ENCODE assay signal across 33 cellular contexts in the genomic region with DNA sequence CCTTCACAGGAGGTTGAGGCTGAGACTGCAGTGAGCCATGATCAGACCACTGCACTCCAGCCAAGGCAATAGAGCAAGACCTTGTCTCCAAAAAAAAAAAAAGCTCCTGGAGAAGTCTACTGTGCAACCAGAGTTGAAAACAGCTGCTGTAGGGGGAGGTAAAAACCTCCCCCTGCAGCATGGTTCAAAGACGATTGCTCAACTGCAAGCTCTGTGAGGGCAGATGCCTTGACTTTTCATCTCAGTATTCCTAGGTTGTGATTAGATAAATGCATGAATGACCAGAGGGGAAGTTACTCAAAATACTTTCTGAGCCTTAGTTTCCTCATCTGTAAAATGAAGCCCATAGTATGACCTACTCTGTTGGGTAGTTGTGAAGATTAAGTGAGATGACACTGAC. TPM values are rescaled to one million over a fixed set of nuclear protein-coding genes. Genes with fewer than 3 reads are reported as not detected.
"Had no signal": no experiment of that assay in that cellular context is flagged by ENCODE, and none has a peak within 500 bp of the region (broad histone marks: within the 10 kb centered on the region; RNA-seq: fewer than 3 reads in every experiment).

No MANE protein-coding gene starts in this region.

- H3K36me3 ChIP-seq: adrenal gland, brain microvascular endothelial cell, neural progenitor cell, right atrium auricular region, spleen, upper lobe of left lung, vagina had no signal

- H3K9me3 ChIP-seq: adrenal gland, psoas muscle, right atrium auricular region, testis, vagina had no signal

- H2AFZ ChIP-seq: neural progenitor cell, parathyroid adenoma had no signal

- H3K9ac ChIP-seq: neural progenitor cell, parathyroid adenoma had no signal

- DNase-seq: activated CD4-positive, alpha-beta T cell treated with anti-CD3 and anti-CD28 coated beads for 4 hours; activated CD4-positive, alpha-beta T cell treated with anti-CD3 and anti-CD28 coated beads, Interleukin-2, amount 50 U/mL, for 4 hours; activated CD8-positive, alpha-beta memory T cell treated with anti-CD3 and anti-CD28 coated beads, Interleukin-2, amount 50 U/mL, for 4 hours; activated effector memory CD4-positive, alpha-beta T cell treated with anti-CD3 and anti-CD28 coated beads, Interleukin-2, amount 50 U/mL, for 16 hours; activated naive CD4-positive, alpha-beta T cell treated with anti-CD3 and anti-CD28 coated beads for 36 hours; activated naive CD8-positive, alpha-beta T cell treated with anti-CD3 and anti-CD28 coated beads for 36 hours; activated T-cell treated with anti-CD3 and anti-CD28 coated beads, Interleukin-2, amount 50 U/mL, for 1 hour; brain microvascular endothelial cell; caudate nucleus; foreskin melanocyte; islet precursor cell; left colon; naive thymus-derived CD8-positive, alpha-beta T cell; occipital lobe; psoas muscle; spleen; stimulated activated naive CD4-positive, alpha-beta T cell; SW 1271; T-helper 9 cell; testis; upper lobe of left lung had no signal

- H3K4me3 ChIP-seq: adrenal gland, neural progenitor cell, psoas muscle, right atrium auricular region, spleen, testis, upper lobe of left lung, vagina had no signal

- H3K4me2 ChIP-seq: neural progenitor cell had no signal

- H3K4me1 ChIP-seq: adrenal gland, neural progenitor cell, parathyroid adenoma, psoas muscle had no signal

- H3K79me2 ChIP-seq: parathyroid adenoma had no signal

- H3K27ac ChIP-seq: adrenal gland, brain microvascular endothelial cell, neural progenitor cell, parathyroid adenoma, psoas muscle, right atrium auricular region, spleen, upper lobe of left lung, vagina, VCaP had no signal

- H3K27me3 ChIP-seq: neural progenitor cell, testis, vagina had no signal

RNA-seq across cellular contexts. Expression of gene NPFFR1, which starts 25.6 kb away (rescaled TPM):
- total RNA-seq: activated CD8-positive, alpha-beta memory T cell treated with anti-CD3 and anti-CD28 coated beads for 36 hours; activated naive CD4-positive, alpha-beta T cell treated with anti-CD3 and anti-CD28 coated beads for 36 hours; activated naive CD8-positive, alpha-beta T cell treated with anti-CD3 and anti-CD28 coated beads for 36 hours; activated T-helper 1 cell treated with anti-CD3 and anti-CD28 coated beads, Interleukin-12 subunit alpha, Interleukin-12 subunit beta, Interleukin-2, Interleukin-4 antibody, amounts not matched to agents 30 ng/mL and 10 ng/mL and 1 ng/mL, durations not matched to agents 14 hours and 24 hours and 36 hours; astrocyte; chondrocyte; endothelial cell of umbilical vein; glomerular endothelial cell; naive thymus-derived CD8-positive, alpha-beta T cell; psoas muscle; vagina had no signal
- polyA plus RNA-seq: endothelial cell of umbilical vein; naive thymus-derived CD8-positive, alpha-beta T cell had no signal
